ENCODE assay signal across 28 cellular contexts in genomic region chr15:80156176-80156720, GRCh38.
"Had no signal": no experiment of that assay in that cellular context is flagged by ENCODE, and none has a peak within 500 bp of the region (broad histone marks: within the 10 kb centered on the region; RNA-seq: fewer than 3 reads in every experiment).

No MANE protein-coding gene starts in this region.

- H3K27me3 Mint-ChIP-seq: activated CD4-positive, alpha-beta memory T cell treated with anti-CD3 and anti-CD28 coated beads for 36 hours; activated CD4-positive, alpha-beta T cell treated with anti-CD3 and anti-CD28 coated beads, Interleukin-2, amount 10 ng/mL, durations not matched to agents 24 days and 14 days; activated T-cell treated with anti-CD3 and anti-CD28 coated beads, Interleukin-2, amount 50 U/mL, for 24 hours; effector memory CD8-positive, alpha-beta T cell; natural killer cell treated with Interleukin-12 subunit alpha and Interleukin-12 subunit beta and Interleukin-15 and Interleukin-18, amount 100 ng/mL, for 72 hours; T-helper 17 cell; type B pancreatic cell had no signal

- H3K27ac Mint-ChIP-seq: activated CD4-positive, alpha-beta memory T cell treated with anti-CD3 and anti-CD28 coated beads for 36 hours; activated CD4-positive, alpha-beta T cell treated with anti-CD3 and anti-CD28 coated beads, Interleukin-2, amount 10 ng/mL, durations not matched to agents 24 days and 14 days; activated naive CD4-positive, alpha-beta T cell treated with anti-CD3 and anti-CD28 coated beads, Interleukin-2, amount 10 ng/mL, durations not matched to agents 7 days and 5 days; immature natural killer cell had no signal

- H3K9me3 Mint-ChIP-seq: activated CD4-positive, alpha-beta memory T cell treated with anti-CD3 and anti-CD28 coated beads for 36 hours; activated CD4-positive, alpha-beta T cell treated with anti-CD3 and anti-CD28 coated beads, Interleukin-2, amount 10 ng/mL, durations not matched to agents 24 days and 14 days; activated naive CD4-positive, alpha-beta T cell treated with anti-CD3 and anti-CD28 coated beads, Interleukin-2, amount 10 ng/mL, durations not matched to agents 7 days and 5 days; activated T-cell treated with anti-CD3 and anti-CD28 coated beads, Interleukin-2, amount 50 U/mL, for 24 hours; effector memory CD8-positive, alpha-beta T cell; immature natural killer cell; natural killer cell treated with Interleukin-12 subunit alpha and Interleukin-12 subunit beta and Interleukin-15 and Interleukin-18, amount 100 ng/mL, for 72 hours; type B pancreatic cell had no signal

- DNase-seq: activated CD4-positive, alpha-beta memory T cell treated with anti-CD3 and anti-CD28 coated beads for 36 hours; activated CD4-positive, alpha-beta T cell treated with anti-CD3 and anti-CD28 coated beads, Interleukin-2, amount 10 ng/mL, durations not matched to agents 24 days and 14 days; activated CD4-positive, CD25-positive, alpha-beta regulatory T cell treated with anti-CD3 and anti-CD28 coated beads, Interleukin-2, amount 50 U/mL, for 72 hours; activated CD8-positive, alpha-beta memory T cell treated with anti-CD3 and anti-CD28 coated beads, Interleukin-2, amount 50 U/mL, for 48 hours; activated gamma-delta T cell; activated naive CD4-positive, alpha-beta T cell treated with anti-CD3 and anti-CD28 coated beads, Interleukin-2, amount 10 ng/mL, durations not matched to agents 7 days and 5 days; activated T-cell treated with anti-CD3 and anti-CD28 coated beads, Interleukin-2, amount 50 U/mL, for 24 hours; cerebellar nuclear complex; colonic mucosa; dorsolateral prefrontal cortex; effector memory CD8-positive, alpha-beta T cell; head of caudate nucleus; immature natural killer cell; mucosa of descending colon; nucleus accumbens; pancreas; stimulated activated CD4-positive, alpha-beta T cell treated with anti-CD3 and anti-CD28 coated beads, Interleukin-2, amount 100 ng/mL, for 48 hours; stimulated activated naive CD4-positive, alpha-beta T cell treated with Interleukin-2 at 50 U/mL for 16 hours; T-helper 17 cell; T1000 had no signal

- ATAC-seq: effector memory CD8-positive, alpha-beta T cell; left lobe of liver; lower lobe of right lung; mucosa of descending colon; natural killer cell treated with Interleukin-12 subunit alpha and Interleukin-12 subunit beta and Interleukin-15 and Interleukin-18, amount 100 ng/mL, for 72 hours; pancreas; T-helper 17 cell had no signal

- H3K4me1 ChIP-seq: colonic mucosa, pancreas had no signal

- H3K27me3 ChIP-seq: breast epithelium, colonic mucosa, dorsolateral prefrontal cortex, pancreas, right atrium auricular region, vagina had no signal

- H3K9me3 ChIP-seq: breast epithelium, colonic mucosa, lower lobe of right lung, mucosa of descending colon, pancreas, right atrium auricular region, thoracic aorta, vagina had no signal

- H3K27ac ChIP-seq: breast epithelium, colonic mucosa, dorsolateral prefrontal cortex, lower lobe of right lung, pancreas, thoracic aorta, vagina had no signal

- FAIRE-seq: pancreas had no signal

- H3K4me3 ChIP-seq: breast epithelium, colonic mucosa, dorsolateral prefrontal cortex, lower lobe of right lung, mucosa of descending colon, pancreas, right atrium auricular region, thoracic aorta, vagina had no signal

- H3K36me3 ChIP-seq: breast epithelium, colonic mucosa, right atrium auricular region had no signal

- H3K4me3 Mint-ChIP-seq: activated CD4-positive, alpha-beta memory T cell treated with anti-CD3 and anti-CD28 coated beads for 36 hours; activated CD4-positive, alpha-beta T cell treated with anti-CD3 and anti-CD28 coated beads, Interleukin-2, amount 10 ng/mL, durations not matched to agents 24 days and 14 days; activated naive CD4-positive, alpha-beta T cell treated with anti-CD3 and anti-CD28 coated beads, Interleukin-2, amount 10 ng/mL, durations not matched to agents 7 days and 5 days; activated T-cell treated with anti-CD3 and anti-CD28 coated beads, Interleukin-2, amount 50 U/mL, for 24 hours; effector memory CD8-positive, alpha-beta T cell; natural killer cell treated with Interleukin-12 subunit alpha and Interleukin-12 subunit beta and Interleukin-15 and Interleukin-18, amount 100 ng/mL, for 72 hours; T-helper 17 cell had no signal
